ENCODE assay signal across 19 cellular contexts in genomic region chr15:47565986-47566385, GRCh38.
"Had no signal": no experiment of that assay in that cellular context is flagged by ENCODE, and none has a peak within 500 bp of the region (broad histone marks: within the 10 kb centered on the region; RNA-seq: fewer than 3 reads in every experiment).

No MANE protein-coding gene starts in this region.

- H3K36me3 ChIP-seq: MG63 had no signal

- H3K4me2 ChIP-seq: SK-N-SH had no signal

- DNase-seq: KBM-7, MG63, NCI-H1092, NCI-H1105 treated with DMSO at 0.1 percent for 48 hours, NCI-H1436, NCI-H187, NCI-H2029, NCI-H2081 treated with DMSO at 0.1 percent for 48 hours, NCI-H2171, NCI-H226, NCI-H446, NCI-H510A, NCI-H524 treated with DMSO at 0.1 percent for 48 hours, Right ventricle myocardium superior, RPMI8226, SIG-M5, SK-N-SH, SW 1271 had no signal

- H3K4me3 ChIP-seq: MG63 had no signal

- H3K27me3 ChIP-seq: MG63 had no signal

- H3K27ac ChIP-seq: HL-60 had no signal

- H3K9ac ChIP-seq: SK-N-SH had no signal
